In genomic region chr1:156468693-156469345, GRCh38 we compare ENCODE assay signal across 20 cellular contexts. TPM values are rescaled to one million over a fixed set of nuclear protein-coding genes. Genes with fewer than 3 reads are reported as not detected.
DNase-seq lines count a peak whose midpoint lies in the region; ATAC-seq and TF ChIP-seq lines count a peak whose summit lies in the region.
"Had no signal": no experiment of that assay in that cellular context is flagged by ENCODE, and none has a peak within 500 bp of the region (broad histone marks: within the 10 kb centered on the region; RNA-seq: fewer than 3 reads in every experiment).

No MANE protein-coding gene starts in this region.

- intact Hi-C loops in ascending aorta (cut with DNase I), result no loop called here
- intact Hi-C loops in activated T-helper 2 cell treated with anti-CD3 and anti-CD28 coated beads, Interferon-gamma antibody, Interleukin-2, Interleukin-4, amounts not matched to agents 10 μg/mL and 5 μg/mL and 100 μg/mL, durations not matched to agents 14 hours and 24 hours and 36 hours (cut with micrococcal nuclease), result no loop called here
- intact Hi-C loops in adrenal gland (cut with DNase I), result no loop called here
- intact Hi-C loops in left ventricle myocardium superior (cut with micrococcal nuclease), result no loop called here

- H3K27ac ChIP-seq in CD4-positive, CD25-positive, alpha-beta regulatory T cell (ENCODE audit: insufficient read depth, low read length, poor library complexity, severe bottlenecking), result no peak overlapping the region
- H3K27ac ChIP-seq in ascending aorta (peak overlapping the region; percentile 23 to 73), adrenal gland (peak overlapping the region in 1 of 5 donors; percentile 8)
- H3K27ac ChIP-seq: left lung had no signal

- H3K4me3 Mint-ChIP-seq in CD4-positive, CD25-positive, alpha-beta regulatory T cell, result no peak overlapping the region
- H3K4me3 Mint-ChIP-seq in naive thymus-derived CD8-positive, alpha-beta T cell, result peak overlapping the region in 1 of 10 donors; percentile 22
- no peak overlapping the region for H3K4me3 Mint-ChIP-seq in activated T-helper 2 cell treated with anti-CD3 and anti-CD28 coated beads, Interferon-gamma antibody, Interleukin-2, Interleukin-4, amounts not matched to agents 10 μg/mL and 5 μg/mL and 100 μg/mL, durations not matched to agents 14 hours and 24 hours and 36 hours (ENCODE audit: low read depth)
- H3K4me3 Mint-ChIP-seq: activated CD4-positive, alpha-beta memory T cell treated with anti-CD3 and anti-CD28 coated beads for 36 hours; activated T-cell treated with anti-CD3 and anti-CD28 coated beads, Interleukin-2, amount 50 U/mL, for 72 hours had no signal

- H3K9me3 Mint-ChIP-seq in CD4-positive, CD25-positive, alpha-beta regulatory T cell, result no peaks in the 10 kb centered on the region
- no peaks in the 10 kb centered on the region for H3K9me3 Mint-ChIP-seq in naive thymus-derived CD8-positive, alpha-beta T cell
- no peaks in the 10 kb centered on the region for H3K9me3 Mint-ChIP-seq in activated T-helper 2 cell treated with anti-CD3 and anti-CD28 coated beads, Interferon-gamma antibody, Interleukin-2, Interleukin-4, amounts not matched to agents 10 μg/mL and 5 μg/mL and 100 μg/mL, durations not matched to agents 14 hours and 24 hours and 36 hours
- H3K9me3 Mint-ChIP-seq: activated CD4-positive, alpha-beta memory T cell treated with anti-CD3 and anti-CD28 coated beads for 36 hours; activated T-cell treated with anti-CD3 and anti-CD28 coated beads, Interleukin-2, amount 50 U/mL, for 72 hours had no signal

- no peaks in the 10 kb centered on the region for H3K9me3 ChIP-seq in CD4-positive, CD25-positive, alpha-beta regulatory T cell (ENCODE audit: control insufficient read depth in 2 of 2, low read length in 2 of 2)
- H3K9me3 ChIP-seq in ascending aorta (no peaks in the 10 kb centered on the region), adrenal gland (replicated peaks in 1 of 3) (no peaks in the 10 kb centered on the region)
- H3K9me3 ChIP-seq: HAP-1, left lung, upper lobe of left lung had no signal

- H3K4me1 ChIP-seq in CD4-positive, CD25-positive, alpha-beta regulatory T cell (ENCODE audit: control insufficient read depth, insufficient read depth, low read length, poor library complexity, severe bottlenecking), result peaks cover 5% of the 10 kb centered on the region
- H3K4me1 ChIP-seq in ascending aorta, result peaks cover 32 to 59% of the 10 kb centered on the region in 2 donors
- H3K4me1 ChIP-seq in adrenal gland (replicated peaks in 1 of 2), result peaks cover 14 to 52% of the 10 kb centered on the region in 2 donors
- H3K4me1 ChIP-seq: HAP-1 had no signal

- TF ChIP-seq POLR2A in adrenal gland (IDR thresholded peaks at IDR 0.05), result no peak

- no peak for DNase-seq in CD4-positive, CD25-positive, alpha-beta regulatory T cell
- peak; percentile 54 for DNase-seq in EH (ENCODE audit: low read depth)
- DNase-seq in ascending aorta (ENCODE audit: low spot score in 2 of 2), result no peak
- peak in 1 of 10 donors; percentile 6 for DNase-seq in naive thymus-derived CD8-positive, alpha-beta T cell
- DNase-seq in stimulated activated CD4-positive, alpha-beta T cell treated with anti-CD3 and anti-CD28 coated beads, Interleukin-4, amount 100 ng/mL, for 1 hour, result no peak
- DNase-seq in activated T-helper 2 cell treated with anti-CD3 and anti-CD28 coated beads, Interferon-gamma antibody, Interleukin-2, Interleukin-4, amounts not matched to agents 10 μg/mL and 5 μg/mL and 100 μg/mL, durations not matched to agents 14 hours and 24 hours and 36 hours (ENCODE audit: low spot score), result no peak
- no peak for DNase-seq in adrenal gland
- DNase-seq in left ventricle myocardium superior, result no peak
- DNase-seq: activated CD4-positive, alpha-beta memory T cell treated with anti-CD3 and anti-CD28 coated beads for 36 hours; activated T-cell treated with anti-CD3 and anti-CD28 coated beads, Interleukin-2, amount 50 U/mL, for 72 hours; AML-193; NCI-H1417 treated with DMSO at 0.1 percent for 48 hours; nucleus accumbens; OCI-M1; SHP77; stimulated activated naive CD4-positive, alpha-beta T cell; upper lobe of left lung had no signal

- H3K36me3 ChIP-seq in CD4-positive, CD25-positive, alpha-beta regulatory T cell (ENCODE audit: control insufficient read depth, insufficient read depth, low read length), result peaks cover 81% of the 10 kb centered on the region
- H3K36me3 ChIP-seq in ascending aorta (peaks cover 67 to 75% of the 10 kb centered on the region in 2 donors), adrenal gland (replicated peaks in 1 of 2) (peaks cover 0 to 92% of the 10 kb centered on the region in 2 donors)

- H3K27ac Mint-ChIP-seq in CD4-positive, CD25-positive, alpha-beta regulatory T cell, result peak overlapping the region in 2 of 3 donors; percentile 63 to 69
- H3K27ac Mint-ChIP-seq in naive thymus-derived CD8-positive, alpha-beta T cell, result peak overlapping the region in 8 of 10 donors; percentile 29 to 90 (median 70)
- no peak overlapping the region for H3K27ac Mint-ChIP-seq in activated T-helper 2 cell treated with anti-CD3 and anti-CD28 coated beads, Interferon-gamma antibody, Interleukin-2, Interleukin-4, amounts not matched to agents 10 μg/mL and 5 μg/mL and 100 μg/mL, durations not matched to agents 14 hours and 24 hours and 36 hours
- H3K27ac Mint-ChIP-seq: activated CD4-positive, alpha-beta memory T cell treated with anti-CD3 and anti-CD28 coated beads for 36 hours; activated T-cell treated with anti-CD3 and anti-CD28 coated beads, Interleukin-2, amount 50 U/mL, for 72 hours had no signal

- peaks cover 36% of the 10 kb centered on the region for H3K36me3 Mint-ChIP-seq in CD4-positive, CD25-positive, alpha-beta regulatory T cell
- H3K36me3 Mint-ChIP-seq in naive thymus-derived CD8-positive, alpha-beta T cell, result peaks cover 0 to 82% (median 13%) of the 10 kb centered on the region in 3 donors
- H3K36me3 Mint-ChIP-seq in activated T-helper 2 cell treated with anti-CD3 and anti-CD28 coated beads, Interferon-gamma antibody, Interleukin-2, Interleukin-4, amounts not matched to agents 10 μg/mL and 5 μg/mL and 100 μg/mL, durations not matched to agents 14 hours and 24 hours and 36 hours (ENCODE audit: low read depth), result peaks cover 57% of the 10 kb centered on the region

- TF ChIP-seq CTCF in ascending aorta (IDR thresholded peaks at IDR 0.05) (no peak), adrenal gland (IDR thresholded peaks at IDR 0.05) (no peak)

- H3K4me1 Mint-ChIP-seq in CD4-positive, CD25-positive, alpha-beta regulatory T cell, result peaks cover 0 to 29% (median 18%) of the 10 kb centered on the region in 4 donors
- peaks cover 16 to 35% (median 25%) of the 10 kb centered on the region in 4 donors for H3K4me1 Mint-ChIP-seq in naive thymus-derived CD8-positive, alpha-beta T cell
- H3K4me1 Mint-ChIP-seq in activated T-helper 2 cell treated with anti-CD3 and anti-CD28 coated beads, Interferon-gamma antibody, Interleukin-2, Interleukin-4, amounts not matched to agents 10 μg/mL and 5 μg/mL and 100 μg/mL, durations not matched to agents 14 hours and 24 hours and 36 hours (ENCODE audit: low read depth), result peaks cover 3% of the 10 kb centered on the region

- POLR2A ChIA-PET in naive thymus-derived CD8-positive, alpha-beta T cell (lab: Charles Lee), result interaction anchor here (1.0 to 3.1 kb wide), 3 partner anchors 9 to 32 kb away, joined by 3 to 18 read pairs (median 8); no protein-coding TSS in a partner anchor

- no peaks in the 10 kb centered on the region for H3K27me3 Mint-ChIP-seq in CD4-positive, CD25-positive, alpha-beta regulatory T cell
- H3K27me3 Mint-ChIP-seq in naive thymus-derived CD8-positive, alpha-beta T cell, result no peaks in the 10 kb centered on the region
- H3K27me3 Mint-ChIP-seq in activated T-helper 2 cell treated with anti-CD3 and anti-CD28 coated beads, Interferon-gamma antibody, Interleukin-2, Interleukin-4, amounts not matched to agents 10 μg/mL and 5 μg/mL and 100 μg/mL, durations not matched to agents 14 hours and 24 hours and 36 hours (ENCODE audit: low read depth), result no peaks in the 10 kb centered on the region
- H3K27me3 Mint-ChIP-seq: activated CD4-positive, alpha-beta memory T cell treated with anti-CD3 and anti-CD28 coated beads for 36 hours had no signal

- 76 to 88% (median 82%) methylated on average over 3 to 6 of the region's 6 CpGs for WGBS in adrenal gland, 4 donors

- no peak overlapping the region for H3K4me3 ChIP-seq in CD4-positive, CD25-positive, alpha-beta regulatory T cell (ENCODE audit: low read depth, low read length)
- H3K4me3 ChIP-seq in ascending aorta (no peak overlapping the region), adrenal gland (no peak overlapping the region)
- H3K4me3 ChIP-seq: HAP-1, left lung, upper lobe of left lung had no signal

- no peak for ATAC-seq in CD4-positive, CD25-positive, alpha-beta regulatory T cell (ENCODE audit: low read depth in 2 of 2)
- no peak for ATAC-seq in naive thymus-derived CD8-positive, alpha-beta T cell
- ATAC-seq in left ventricle myocardium superior, result no peak
- ATAC-seq: esophagus mucosa, left lung had no signal

- no peaks in the 10 kb centered on the region for H3K27me3 ChIP-seq in CD4-positive, CD25-positive, alpha-beta regulatory T cell (ENCODE audit: control insufficient read depth, insufficient read depth, low read length)
- H3K27me3 ChIP-seq in ascending aorta (no peaks in the 10 kb centered on the region), adrenal gland (no peaks in the 10 kb centered on the region)
- H3K27me3 ChIP-seq: left lung, upper lobe of left lung had no signal

RNA-seq across cellular contexts. Expression of gene MEF2D, which starts 31.8 kb away (rescaled TPM):
- 186 TPM for total RNA-seq in CD4-positive, CD25-positive, alpha-beta regulatory T cell
- 10 to 100 TPM in 1 of 4 donors, 1 to 10 TPM in 3; 4.6 to 11.5 (median 6.4) TPM for polyA plus RNA-seq in CD4-positive, CD25-positive, alpha-beta regulatory T cell
- total RNA-seq in ascending aorta (106 TPM), adrenal gland (10 to 100 TPM; 28.1 to 89.9 (median 74.6) TPM), left ventricle myocardium superior (116 TPM)
- 10 to 100 TPM; 69.4 to 73.2 TPM for total RNA-seq in naive thymus-derived CD8-positive, alpha-beta T cell
- 10 to 100 TPM in 1 of 3 donors, 1 to 10 TPM in 2; 6.4 to 12.6 (median 6.7) TPM for polyA plus RNA-seq in naive thymus-derived CD8-positive, alpha-beta T cell
- 37.9 and 42.1 TPM in 2 replicates for total RNA-seq in activated T-helper 2 cell treated with anti-CD3 and anti-CD28 coated beads, Interferon-gamma antibody, Interleukin-2, Interleukin-4, amounts not matched to agents 10 μg/mL and 5 μg/mL and 100 μg/mL, durations not matched to agents 14 hours and 24 hours and 36 hours
- 10 to 100 TPM; 29.1 to 37.4 (median 35.3) TPM for polyA plus RNA-seq in adrenal gland
